ENCODE assay signal across 14 cellular contexts in genomic region chr20:5675103-5676091, GRCh38.
A peak's percentile ranks its signal among the peaks of the same experiment; 100 is the strongest.
DNase-seq lines count a peak whose midpoint lies in the region; ATAC-seq and TF ChIP-seq lines count a peak whose summit lies in the region.
"Had no signal": no experiment of that assay in that cellular context is flagged by ENCODE, and none has a peak within 500 bp of the region (broad histone marks: within the 10 kb centered on the region; RNA-seq: fewer than 3 reads in every experiment).

No MANE protein-coding gene starts in this region.

- H3K36me3 Mint-ChIP-seq in stimulated activated memory B cell treated with anti-CD40 and anti-IgM and Interleukin-4, amounts not matched to agents 10 μg/mL and 1 μg/mL and 100 μg/mL, for 72 hours, result no peaks in the 10 kb centered on the region

- peak; percentile 47 for DNase-seq in DMS53 (lab: John Stamatoyannopoulos, UW)
- no peak for DNase-seq in DMS53 treated with DMSO at 0.1 percent for 48 hours (lab: John Stamatoyannopoulos, UW; ENCODE audit: unreplicated experiment)
- DNase-seq in OCI-M2 (lab: John Stamatoyannopoulos, UW; ENCODE audit: unreplicated experiment), result peak; percentile 58
- DNase-seq in fibroblast of villous mesenchyme (ENCODE audit: low read depth), result peak; percentile 35
- no peak for DNase-seq in NCI-H748 (lab: John Stamatoyannopoulos, UW; ENCODE audit: unreplicated experiment)
- no peak for DNase-seq in NCI-H187 treated with DMSO at 0.1 percent for 48 hours (lab: John Stamatoyannopoulos, UW)
- DNase-seq: Calu3, cerebellar nuclear complex, hippocampal formation, NCI-H524 treated with DMSO at 0.1 percent for 48 hours, SJCRH30 had no signal

- H3K4me3 Mint-ChIP-seq in stimulated activated memory B cell treated with anti-CD40 and anti-IgM and Interleukin-4, amounts not matched to agents 10 μg/mL and 1 μg/mL and 100 μg/mL, for 72 hours, result no peak overlapping the region

- no peak for TF ChIP-seq CTCF in fibroblast of villous mesenchyme (IDR thresholded peaks at IDR 0.05; ENCODE audit: insufficient read depth, low read depth, low read length)

- no peaks in the 10 kb centered on the region for H3K9me3 Mint-ChIP-seq in stimulated activated memory B cell treated with anti-CD40 and anti-IgM and Interleukin-4, amounts not matched to agents 10 μg/mL and 1 μg/mL and 100 μg/mL, for 72 hours

- peaks cover 21% of the 10 kb centered on the region for H3K4me1 Mint-ChIP-seq in stimulated activated memory B cell treated with anti-CD40 and anti-IgM and Interleukin-4, amounts not matched to agents 10 μg/mL and 1 μg/mL and 100 μg/mL, for 72 hours

- H3K4me3 ChIP-seq in fibroblast of villous mesenchyme (ENCODE audit: low read depth, low read length), result no peak overlapping the region
- H3K4me3 ChIP-seq: SJCRH30, skin epidermis had no signal

- ATAC-seq in stimulated activated memory B cell treated with anti-CD40 and anti-IgM and Interleukin-4, amounts not matched to agents 10 μg/mL and 1 μg/mL and 100 μg/mL, for 72 hours, result no peak
- ATAC-seq in GM21390 (IDR thresholded peaks at IDR 0.05; ENCODE audit: unreplicated experiment), result no peak

- H3K27me3 Mint-ChIP-seq in stimulated activated memory B cell treated with anti-CD40 and anti-IgM and Interleukin-4, amounts not matched to agents 10 μg/mL and 1 μg/mL and 100 μg/mL, for 72 hours, result no peaks in the 10 kb centered on the region

- H3K27ac Mint-ChIP-seq in stimulated activated memory B cell treated with anti-CD40 and anti-IgM and Interleukin-4, amounts not matched to agents 10 μg/mL and 1 μg/mL and 100 μg/mL, for 72 hours, result peak overlapping the region; percentile 61

Comparison
In these comparisons a context has a peak if more than half of its experiments do, and no peak if none do; other contexts are left out.
1. DNase-seq: peak in DMS53 (single experiment), OCI-M2 (single experiment) and fibroblast of villous mesenchyme (single experiment); none in DMS53 treated with DMSO at 0.1 percent for 48 hours (single experiment), NCI-H748 (single experiment) and NCI-H187 treated with DMSO at 0.1 percent for 48 hours (single experiment).